9 cellular contexts compared by ENCODE assay signal in the genomic region with DNA sequence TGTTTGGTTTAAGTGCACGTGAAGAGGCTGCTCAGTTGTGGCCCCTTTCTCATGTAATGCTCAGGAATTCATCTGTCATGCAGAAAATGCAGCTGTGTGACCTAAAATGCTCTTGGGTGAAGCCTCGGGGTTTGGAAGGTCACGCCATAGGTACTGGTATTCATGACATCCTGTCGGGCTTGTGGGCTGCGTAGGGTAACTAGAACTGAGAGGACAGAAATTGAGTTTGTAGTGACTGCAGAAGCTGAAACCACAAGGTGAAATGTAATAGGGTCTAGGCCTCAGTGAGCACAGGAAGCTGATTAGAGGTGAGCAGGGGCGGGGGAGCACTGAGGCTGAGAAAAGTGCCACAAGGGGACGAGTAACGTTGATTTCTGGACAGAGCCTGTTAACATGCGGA.
DNase-seq lines count a peak whose midpoint lies in the region; ATAC-seq and FAIRE-seq lines count a peak whose summit lies in the region.
"Had no signal": no experiment of that assay in that cellular context is flagged by ENCODE, and none has a peak within 500 bp of the region (broad histone marks: within the 10 kb centered on the region; RNA-seq: fewer than 3 reads in every experiment).

No MANE protein-coding gene starts in this region.

- H3K36me3 Mint-ChIP-seq in activated CD8-positive, alpha-beta memory T cell treated with anti-CD3 and anti-CD28 coated beads, Interleukin-2, amount 10 ng/mL, durations not matched to agents 7 days and 5 days = peaks cover 3% of the 10 kb centered on the region

- H3K4me3 Mint-ChIP-seq in activated CD8-positive, alpha-beta memory T cell treated with anti-CD3 and anti-CD28 coated beads, Interleukin-2, amount 10 ng/mL, durations not matched to agents 7 days and 5 days = peak overlapping the region; percentile 1
- H3K4me3 Mint-ChIP-seq: brain had no signal

- CTCF ChIA-PET in activated CD8-positive, alpha-beta memory T cell treated with anti-CD3 and anti-CD28 coated beads, Interleukin-2, amount 10 ng/mL, durations not matched to agents 7 days and 5 days (lab: Charles Lee) = interaction anchor here (1.0 to 3.0 kb wide), 9 partner anchors 10 to 300 kb away, joined by 3 to 27 read pairs (median 4); a partner anchor contains a TSS

- peak; percentile 95 for ATAC-seq in HG03039 (IDR thresholded peaks at IDR 0.05; ENCODE audit: unreplicated experiment)
- peak; percentile 98 for ATAC-seq in activated CD8-positive, alpha-beta memory T cell treated with anti-CD3 and anti-CD28 coated beads, Interleukin-2, amount 10 ng/mL, durations not matched to agents 7 days and 5 days

- peak overlapping the region; percentile 82 for H3K27ac Mint-ChIP-seq in activated CD8-positive, alpha-beta memory T cell treated with anti-CD3 and anti-CD28 coated beads, Interleukin-2, amount 10 ng/mL, durations not matched to agents 7 days and 5 days

- H3K4me1 Mint-ChIP-seq in activated CD8-positive, alpha-beta memory T cell treated with anti-CD3 and anti-CD28 coated beads, Interleukin-2, amount 10 ng/mL, durations not matched to agents 7 days and 5 days = peaks cover 35% of the 10 kb centered on the region

- no peaks in the 10 kb centered on the region for H3K9me3 Mint-ChIP-seq in activated CD8-positive, alpha-beta memory T cell treated with anti-CD3 and anti-CD28 coated beads, Interleukin-2, amount 10 ng/mL, durations not matched to agents 7 days and 5 days (ENCODE audit: low read depth)
- H3K9me3 Mint-ChIP-seq: brain had no signal

- peak; percentile 95 for FAIRE-seq in GM19239 (lab: Jason Lieb, UNC)

- H3K27me3 Mint-ChIP-seq in activated CD8-positive, alpha-beta memory T cell treated with anti-CD3 and anti-CD28 coated beads, Interleukin-2, amount 10 ng/mL, durations not matched to agents 7 days and 5 days = peaks cover 3% of the 10 kb centered on the region

- DNase-seq in GM19239 (ENCODE audit: insufficient read length, low spot score) (peak; percentile 45), COR-L47 (lab: John Stamatoyannopoulos, UW) (no peak), SKM-1 treated with dmso at 0.1 percent for 144 hours (lab: John Stamatoyannopoulos, UW; ENCODE audit: unreplicated experiment) (no peak), NCI-H526 treated with DMSO at 0.1 percent for 48 hours (lab: John Stamatoyannopoulos, UW) (no peak), COLO668 (lab: John Stamatoyannopoulos, UW; ENCODE audit: unreplicated experiment) (no peak)
- peak; percentile 92 for DNase-seq in activated CD8-positive, alpha-beta memory T cell treated with anti-CD3 and anti-CD28 coated beads, Interleukin-2, amount 10 ng/mL, durations not matched to agents 7 days and 5 days
- DNase-seq in stimulated activated CD4-positive, alpha-beta T cell treated with anti-CD3 and anti-CD28 coated beads, Interleukin-4, amount 100 ng/mL, for 48 hours (ENCODE audit: low read depth in 2 of 2) = peak; percentile 6 to 11

Comparison
In these comparisons a context has a peak if more than half of its experiments do, and no peak if none do; other contexts are left out.
1. DNase-seq: peak in GM19239 (single experiment), activated CD8-positive, alpha-beta memory T cell treated with anti-CD3 and anti-CD28 coated beads, Interleukin-2, amount 10 ng/mL, durations not matched to agents 7 days and 5 days (single experiment) and stimulated activated CD4-positive, alpha-beta T cell treated with anti-CD3 and anti-CD28 coated beads, Interleukin-4, amount 100 ng/mL, for 48 hours (2 of 2); none in COR-L47 (single experiment), SKM-1 treated with dmso at 0.1 percent for 144 hours (single experiment), NCI-H526 treated with DMSO at 0.1 percent for 48 hours (single experiment) and COLO668 (single experiment).